In genomic region chr6:168161371-168161750, GRCh38 we compare ENCODE assay signal across 24 cellular contexts.
"Had no signal": no experiment of that assay in that cellular context is flagged by ENCODE, and none has a peak within 500 bp of the region (broad histone marks: within the 10 kb centered on the region; RNA-seq: fewer than 3 reads in every experiment).

No MANE protein-coding gene starts in this region.

- H3K4me3 Mint-ChIP-seq: activated CD4-positive, alpha-beta memory T cell treated with anti-CD3 and anti-CD28 coated beads, Interleukin-2, amount 10 ng/mL, durations not matched to agents 7 days and 5 days; activated CD4-positive, alpha-beta T cell treated with anti-CD3 and anti-CD28 coated beads for 36 hours; activated naive CD8-positive, alpha-beta T cell treated with anti-CD3 and anti-CD28 coated beads, Interleukin-2, amount 50 U/mL, for 24 hours; activated T-cell treated with anti-CD3 and anti-CD28 coated beads, Interleukin-2, amount 50 U/mL, for 4 hours; brain; T-helper 17 cell had no signal

- H2AFZ ChIP-seq: PC-9 had no signal

- ATAC-seq: activated CD4-positive, alpha-beta T cell treated with anti-CD3 and anti-CD28 coated beads for 36 hours; activated naive CD4-positive, alpha-beta T cell treated with anti-CD3 and anti-CD28 coated beads, Interleukin-2, amount 50 U/mL, for 72 hours; activated naive CD8-positive, alpha-beta T cell treated with anti-CD3 and anti-CD28 coated beads, Interleukin-2, amount 50 U/mL, for 24 hours; activated T-cell treated with anti-CD3 and anti-CD28 coated beads, Interleukin-2, amount 50 U/mL, for 4 hours; T-helper 17 cell had no signal

- DNase-seq: activated CD4-positive, alpha-beta memory T cell treated with anti-CD3 and anti-CD28 coated beads, Interleukin-2, amount 10 ng/mL, durations not matched to agents 7 days and 5 days; activated CD4-positive, alpha-beta T cell treated with anti-CD3 and anti-CD28 coated beads for 36 hours; activated CD4-positive, alpha-beta T cell treated with anti-CD3 and anti-CD28 coated beads, Interleukin-2, amount 50 U/mL, for 1 hour; activated effector memory CD4-positive, alpha-beta T cell treated with anti-CD3 and anti-CD28 coated beads, Interleukin-2, amount 50 U/mL, for 16 hours; activated naive CD4-positive, alpha-beta T cell treated with Interleukin-2 at 50 U/mL for 16 hours; activated naive CD8-positive, alpha-beta T cell treated with anti-CD3 and anti-CD28 coated beads, Interleukin-2, amount 50 U/mL, for 24 hours; activated T-cell treated with anti-CD3 and anti-CD28 coated beads, Interleukin-2, amount 50 U/mL, for 4 hours; amniotic stem cell; IMR-90; Kasumi-1; KBM-7; NCI-H1105 treated with DMSO at 0.1 percent for 48 hours; NCI-H1436 treated with DMSO at 0.1 percent for 48 hours; NCI-H187; NCI-H2081; NCI-H510A treated with DMSO at 0.1 percent for 48 hours; NCI-H69; PC-9; SHP77 treated with DMSO at 0.1 percent for 48 hours; T-helper 17 cell; T-helper 9 cell; WERI-Rb-1 had no signal

- H3K27ac Mint-ChIP-seq: activated CD4-positive, alpha-beta memory T cell treated with anti-CD3 and anti-CD28 coated beads, Interleukin-2, amount 10 ng/mL, durations not matched to agents 7 days and 5 days; activated CD4-positive, alpha-beta T cell treated with anti-CD3 and anti-CD28 coated beads for 36 hours; activated naive CD4-positive, alpha-beta T cell treated with anti-CD3 and anti-CD28 coated beads, Interleukin-2, amount 50 U/mL, for 72 hours; activated naive CD8-positive, alpha-beta T cell treated with anti-CD3 and anti-CD28 coated beads, Interleukin-2, amount 50 U/mL, for 24 hours; T-helper 17 cell had no signal

- H3K9me3 Mint-ChIP-seq: activated CD4-positive, alpha-beta memory T cell treated with anti-CD3 and anti-CD28 coated beads, Interleukin-2, amount 10 ng/mL, durations not matched to agents 7 days and 5 days; activated naive CD4-positive, alpha-beta T cell treated with anti-CD3 and anti-CD28 coated beads, Interleukin-2, amount 50 U/mL, for 72 hours; activated naive CD8-positive, alpha-beta T cell treated with anti-CD3 and anti-CD28 coated beads, Interleukin-2, amount 50 U/mL, for 24 hours; activated T-cell treated with anti-CD3 and anti-CD28 coated beads, Interleukin-2, amount 50 U/mL, for 4 hours had no signal

- H3K4me2 ChIP-seq: PC-9 had no signal

- H3K36me3 Mint-ChIP-seq: activated naive CD4-positive, alpha-beta T cell treated with anti-CD3 and anti-CD28 coated beads, Interleukin-2, amount 50 U/mL, for 72 hours; brain had no signal

- H3K4me3 ChIP-seq: PC-9 had no signal

- H3K36me3 ChIP-seq: WERI-Rb-1 had no signal

- H3K27ac ChIP-seq: PC-9, WERI-Rb-1 had no signal

- H3K4me1 Mint-ChIP-seq: activated CD4-positive, alpha-beta memory T cell treated with anti-CD3 and anti-CD28 coated beads, Interleukin-2, amount 10 ng/mL, durations not matched to agents 7 days and 5 days; activated CD4-positive, alpha-beta T cell treated with anti-CD3 and anti-CD28 coated beads for 36 hours; activated naive CD8-positive, alpha-beta T cell treated with anti-CD3 and anti-CD28 coated beads, Interleukin-2, amount 50 U/mL, for 24 hours; T-helper 17 cell had no signal
